In the genomic region with DNA sequence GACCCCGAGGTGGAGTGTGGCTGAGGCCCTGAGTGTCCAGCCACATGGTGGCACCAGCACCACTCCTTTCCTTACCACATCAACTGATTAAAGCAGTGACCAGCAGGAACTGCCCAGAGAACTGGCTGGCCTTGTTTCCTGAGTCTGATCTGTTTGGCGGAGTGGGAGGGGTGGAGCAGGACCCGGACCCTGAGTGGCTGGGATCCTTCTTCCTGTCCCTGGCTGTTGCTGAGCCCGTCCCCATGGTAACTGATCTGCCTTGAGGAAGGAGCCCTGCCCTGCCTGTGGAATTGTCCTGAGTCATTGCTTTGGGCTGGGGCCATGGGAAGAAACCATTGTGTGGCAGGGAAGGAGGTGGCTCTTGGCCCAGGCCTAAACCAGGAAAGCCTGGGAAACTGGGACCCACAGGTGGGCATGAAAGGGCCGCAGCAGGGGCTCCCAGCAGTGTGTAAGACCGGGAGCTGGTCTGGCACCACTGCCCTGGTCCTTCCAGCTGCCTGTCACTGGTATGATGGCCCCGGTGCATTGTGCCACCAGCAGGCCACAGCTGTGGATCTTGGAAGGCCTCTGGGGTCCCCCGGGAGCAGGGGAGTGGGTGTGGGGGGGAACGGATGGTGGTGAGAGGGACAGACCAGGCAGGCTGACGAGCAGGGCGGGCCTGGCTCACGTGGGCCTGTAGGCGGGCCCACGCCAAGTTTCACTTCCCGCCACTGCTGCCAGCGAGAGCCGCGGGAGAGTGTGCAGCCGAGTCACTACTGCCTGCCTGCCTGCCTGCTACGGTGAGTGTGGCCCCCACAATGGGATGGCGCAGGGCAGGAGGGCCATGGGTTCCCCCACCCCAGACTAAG, we compare ENCODE assay signal across 8 cellular contexts. TPM values are rescaled to one million over a fixed set of nuclear protein-coding genes. Genes with fewer than 3 reads are reported as not detected.
DNase-seq lines count a peak whose midpoint lies in the region; ATAC-seq and TF ChIP-seq lines count a peak whose summit lies in the region.

No MANE protein-coding gene starts in this region.

- TF ChIP-seq CTCF in HL-60 (IDR thresholded peaks at IDR 0.05; ENCODE audit: insufficient read depth, low read length), result peak; percentile 33
- peak; percentile 75 for TF ChIP-seq CTCF in OCI-LY7 (conservative IDR thresholded peaks at IDR 0.05; ENCODE audit: low read length)
- peak; percentile 83 for TF ChIP-seq CTCF in epithelial cell of proximal tubule (conservative IDR thresholded peaks at IDR 0.05; ENCODE audit: low read depth, low read length)
- peak; percentile 32 for TF ChIP-seq CTCF in mucosa of descending colon (IDR thresholded peaks at IDR 0.05)

- peak overlapping the region; percentile 96 for H3K4me3 Mint-ChIP-seq in activated T-cell treated with anti-CD3 and anti-CD28 coated beads, Interleukin-2, amount 50 U/mL, for 24 hours

- H2AFZ ChIP-seq in OCI-LY7 (ENCODE audit: low read length), result 0 out of 2 replicates have a peak overlapping the region, but pooled peaks have one; percentile 1

- H4K20me1 ChIP-seq in OCI-LY7 (ENCODE audit: insufficient read depth, low read length), result no peaks in the 10 kb centered on the region; the same call in 1 of the 2 replicates

- peak overlapping the region; percentile 86 for H3K4me2 ChIP-seq in OCI-LY7 (ENCODE audit: low read length)

- no TSS peak for BruUV-seq in OCI-LY7 (replicated peaks; lab: Mats Ljungman, UMichigan)

- peaks cover 51% of the 10 kb centered on the region for H3K4me1 ChIP-seq in OCI-LY7 (ENCODE audit: insufficient read depth, low read length, poor library complexity, severe bottlenecking)
- H3K4me1 ChIP-seq in mucosa of descending colon (ENCODE audit: low read depth), result peaks cover 40% of the 10 kb centered on the region

- no peaks in the 10 kb centered on the region for H3K9me3 Mint-ChIP-seq in activated T-cell treated with anti-CD3 and anti-CD28 coated beads, Interleukin-2, amount 50 U/mL, for 24 hours

- CTCF ChIA-PET in OCI-LY7 (lab: Charles Lee; ENCODE audit: unreplicated experiment), result interaction anchor here (1.0 kb wide), 2 partner anchors 29 to 88 kb away, joined by 3 to 4 read pairs; no protein-coding TSS in a partner anchor

- H3K9me3 ChIP-seq in OCI-LY7 (ENCODE audit: low read length) (no peaks in the 10 kb centered on the region), mucosa of descending colon (no peaks in the 10 kb centered on the region)

- peaks cover 75% of the 10 kb centered on the region for H3K36me3 Mint-ChIP-seq in activated T-cell treated with anti-CD3 and anti-CD28 coated beads, Interleukin-2, amount 50 U/mL, for 24 hours (ENCODE audit: low read depth)

- H3K79me2 ChIP-seq in OCI-LY7 (ENCODE audit: insufficient read depth, low read depth, low read length), result peaks cover 34% of the 10 kb centered on the region; the same call in 1 of the 2 replicates

- H3K9me2 ChIP-seq in OCI-LY7 (ENCODE audit: insufficient read depth, low read length), result no peaks in the 10 kb centered on the region

- H3K4me1 Mint-ChIP-seq in activated T-cell treated with anti-CD3 and anti-CD28 coated beads, Interleukin-2, amount 50 U/mL, for 24 hours (ENCODE audit: low read depth), result peaks cover 51% of the 10 kb centered on the region

- POLR2A ChIA-PET in OCI-LY7 (lab: Charles Lee), result no interaction called here

- peak; percentile 96 for DNase-seq in CMK (ENCODE audit: low read depth)
- DNase-seq in HL-60 (ENCODE audit: low read depth in 1 of 2, low spot score in 1 of 2), result peak; percentile 82 to 95
- peak; percentile 90 for DNase-seq in OCI-LY7 (ENCODE audit: low spot score)
- peak; percentile 88 for DNase-seq in activated T-cell treated with anti-CD3 and anti-CD28 coated beads, Interleukin-2, amount 50 U/mL, for 24 hours
- peak; percentile 96 for DNase-seq in epithelial cell of proximal tubule (ENCODE audit: low read depth)
- peak; percentile 93 to 96 (median 95) for DNase-seq in mucosa of descending colon
- peak; percentile 52 to 62 for DNase-seq in stimulated activated CD8-positive, alpha-beta memory T cell treated with anti-CD3 and anti-CD28 coated beads, Interleukin-4, amount 100 ng/mL, for 4 hours (ENCODE audit: low read depth in 2 of 2, low spot score in 1 of 2)

- H3K36me3 ChIP-seq in OCI-LY7 (ENCODE audit: insufficient read depth, low read length) (peaks cover 45% of the 10 kb centered on the region), mucosa of descending colon (ENCODE audit: low read depth) (peaks cover 4% of the 10 kb centered on the region)

- ATAC-seq in GM19452 (IDR thresholded peaks at IDR 0.05; ENCODE audit: unreplicated experiment) (peak; percentile 82), mucosa of descending colon (peak; percentile 91)

- H3K27ac ChIP-seq in HL-60 (replicated peaks), result peak overlapping the region; percentile 85
- H3K27ac ChIP-seq in OCI-LY7 (ENCODE audit: low read depth, low read length, poor library complexity, severe bottlenecking), result peak overlapping the region; percentile 59

- no peaks in the 10 kb centered on the region for H3K27me3 Mint-ChIP-seq in activated T-cell treated with anti-CD3 and anti-CD28 coated beads, Interleukin-2, amount 50 U/mL, for 24 hours

- H3K27ac Mint-ChIP-seq in activated T-cell treated with anti-CD3 and anti-CD28 coated beads, Interleukin-2, amount 50 U/mL, for 24 hours, result peak overlapping the region; percentile 99

- intact Hi-C loops in OCI-LY7 (cut with micrococcal nuclease; ENCODE audit: unreplicated experiment) (loop anchor here (1.0 to 2.0 kb wide), 3 partner anchors 19 to 83 kb away; a partner anchor contains a TSS), mucosa of descending colon (cut with DNase I, micrococcal nuclease) (loop anchor here in 1 of 2 donors (5.0 kb wide), 1 partner anchor 82 kb away; no protein-coding TSS in a partner anchor)

- no peaks in the 10 kb centered on the region for H3K27me3 ChIP-seq in HL-60 (ENCODE audit: insufficient read depth, poor library complexity, severe bottlenecking)

- H3K4me3 ChIP-seq in HL-60 (replicated peaks; ENCODE audit: insufficient read depth, low read length), result peak overlapping the region; percentile 57
- H3K4me3 ChIP-seq in OCI-LY7 (ENCODE audit: low read depth, low read length, poor library complexity, severe bottlenecking), result peak overlapping the region; percentile 72
- H3K4me3 ChIP-seq in epithelial cell of proximal tubule (ENCODE audit: low read depth, low read length), result peak overlapping the region; percentile 66
- peak overlapping the region; percentile 15 for H3K4me3 ChIP-seq in mucosa of descending colon

RNA-seq across cellular contexts. Expression of a gene that starts 19.2 kb away (rescaled TPM):
- 16.3 and 16.8 TPM in 2 replicates for total RNA-seq in OCI-LY7 (2014; rRNA removed; shearing (Covaris generic))
- total RNA-seq in OCI-LY7 (2022) (20.3 and 24.5 TPM in 2 replicates), epithelial cell of proximal tubule (5.9 and 9.8 TPM in 2 replicates), mucosa of descending colon (1 to 10 TPM; 4.5 to 7.2 (median 6.2) TPM)

RNA-seq across cellular contexts. Expression of a gene that starts 25.7 kb away (rescaled TPM):
- total RNA-seq in OCI-LY7 (2014; rRNA removed; shearing (Covaris generic)), result 313 and 486 TPM in 2 replicates
- 226 and 250 TPM in 2 replicates for total RNA-seq in OCI-LY7 (2022)
- 573 and 687 TPM in 2 replicates for total RNA-seq in epithelial cell of proximal tubule
- total RNA-seq in mucosa of descending colon, result 100 to 1,000 TPM; 130 to 193 (median 153) TPM

RNA-seq across cellular contexts. Expression of a gene that starts 25.8 kb away (rescaled TPM):
- 22.0 and 23.0 TPM in 2 replicates for total RNA-seq in OCI-LY7 (2014; rRNA removed; shearing (Covaris generic))
- total RNA-seq in OCI-LY7 (2022), result 21.2 and 24.9 TPM in 2 replicates
- total RNA-seq in epithelial cell of proximal tubule, result 22.0 and 26.9 TPM in 2 replicates
- total RNA-seq in mucosa of descending colon, result 10 to 100 TPM; 13.0 to 15.3 (median 14.8) TPM

RNA-seq across cellular contexts. Expression of a gene that starts 35.9 kb away (rescaled TPM):
- 4.4 and 14.9 TPM in 2 replicates for total RNA-seq in OCI-LY7 (2014; rRNA removed; shearing (Covaris generic))
- total RNA-seq in OCI-LY7 (2022) (6.4 and 7.7 TPM in 2 replicates), epithelial cell of proximal tubule (75.7 and 106 TPM in 2 replicates), mucosa of descending colon (100 to 1,000 TPM in 2 of 3 donors, 10 to 100 TPM in 1; 98.1 to 136 (median 127) TPM)

RNA-seq across cellular contexts. Expression of a gene that starts 38.2 kb away (rescaled TPM):
- total RNA-seq in OCI-LY7 (2014; rRNA removed; shearing (Covaris generic)), result 80.5 and 102 TPM in 2 replicates
- 97.1 and 97.3 TPM in 2 replicates for total RNA-seq in OCI-LY7 (2022)
- total RNA-seq in epithelial cell of proximal tubule, result 188 and 209 TPM in 2 replicates
- 100 to 1,000 TPM; 106 to 120 (median 115) TPM for total RNA-seq in mucosa of descending colon

Comparison
In these comparisons a context has a peak if more than half of its experiments do, and no peak if none do; other contexts are left out.
1. Peak in every context shown above with its lines: DNase-seq, ATAC-seq, H3K4me3 ChIP-seq and H3K27ac ChIP-seq.
2. H3K4me3 ChIP-seq: peak in every context shown above with its lines; median percentile 72 in OCI-LY7; 66 in epithelial cell of proximal tubule; 57 in HL-60; 15 in mucosa of descending colon.
3. CTCF ChIP-seq: peak in every context shown above with its lines; median percentile 83 in epithelial cell of proximal tubule; 75 in OCI-LY7; 33 in HL-60; 32 in mucosa of descending colon.